Comparison of ENCODE assay signal across 15 cellular contexts in the genomic region with DNA sequence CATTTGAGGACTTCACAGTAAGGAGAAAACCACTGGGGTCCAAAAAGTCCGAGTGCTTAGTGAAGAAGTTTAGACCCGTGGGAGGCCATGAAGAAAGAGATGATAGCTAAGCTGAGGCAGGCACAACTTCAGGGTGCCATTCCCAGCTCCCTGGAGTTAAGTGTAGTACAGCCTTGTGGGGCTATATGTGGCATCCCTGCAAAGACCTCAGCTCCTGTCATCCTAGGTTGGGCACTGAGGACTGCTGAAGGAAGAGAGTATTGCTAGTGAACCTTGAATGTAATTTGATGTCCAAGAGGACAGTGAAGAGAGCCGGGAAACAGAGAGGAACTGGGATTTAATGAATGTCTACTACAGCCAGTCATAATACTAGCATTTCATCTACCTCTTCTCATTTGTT.
A peak's percentile ranks its signal among the peaks of the same experiment; 100 is the strongest.
DNase-seq lines count a peak whose midpoint lies in the region; ATAC-seq and TF ChIP-seq lines count a peak whose summit lies in the region.
"Had no signal": no experiment of that assay in that cellular context is flagged by ENCODE, and none has a peak within 500 bp of the region (broad histone marks: within the 10 kb centered on the region; RNA-seq: fewer than 3 reads in every experiment).

No MANE protein-coding gene starts in this region.

- CTCF ChIA-PET in MCF 10A (lab: Yijun Ruan, JAX): interaction anchor here (0.6 to 1.3 kb wide), 2 partner anchors 57 to 127 kb away, joined by 3 read pairs; no protein-coding TSS in a partner anchor

- no peaks in the 10 kb centered on the region for H3K9me3 Mint-ChIP-seq in MCF 10A (ENCODE audit: unreplicated experiment)

- no peak for ATAC-seq in left lung
- ATAC-seq: left lobe of liver had no signal

- H3K36me3 Mint-ChIP-seq in MCF 10A (ENCODE audit: insufficient read depth, unreplicated experiment): peaks cover 65% of the 10 kb centered on the region

- no peaks in the 10 kb centered on the region for H3K36me3 ChIP-seq in breast epithelium
- no peaks in the 10 kb centered on the region for H3K36me3 ChIP-seq in left lung
- no peaks in the 10 kb centered on the region for H3K36me3 ChIP-seq in thyroid gland

- H3K27ac ChIP-seq in breast epithelium (peak overlapping the region; percentile 84), VCaP (peak overlapping the region; percentile 99), left lung (peak overlapping the region; percentile 82 to 92), thyroid gland (peak overlapping the region in 2 of 3 donors; percentile 83 to 86)
- H3K27ac ChIP-seq: KMS-11, parathyroid adenoma had no signal

- no peak overlapping the region for H3K4me3 ChIP-seq in breast epithelium
- no peak overlapping the region for H3K4me3 ChIP-seq in left lung
- H3K4me3 ChIP-seq in thyroid gland (replicated peaks in 1 of 3): no peak overlapping the region

- no peaks in the 10 kb centered on the region for H3K27me3 Mint-ChIP-seq in MCF 10A (ENCODE audit: insufficient read depth, unreplicated experiment)

- peaks cover 24% of the 10 kb centered on the region for H3K4me1 Mint-ChIP-seq in MCF 10A (ENCODE audit: insufficient read depth, unreplicated experiment)

- H3K4me1 ChIP-seq in breast epithelium: no peaks in the 10 kb centered on the region
- peaks cover 26 to 90% of the 10 kb centered on the region in 2 donors for H3K4me1 ChIP-seq in left lung
- peaks cover 68 to 70% of the 10 kb centered on the region in 2 donors for H3K4me1 ChIP-seq in thyroid gland
- H3K4me1 ChIP-seq: parathyroid adenoma had no signal

- no peak overlapping the region for H3K4me3 Mint-ChIP-seq in MCF 10A (ENCODE audit: unreplicated experiment)

- no peaks in the 10 kb centered on the region for H3K9me3 ChIP-seq in breast epithelium
- H3K9me3 ChIP-seq in left lung: no peaks in the 10 kb centered on the region
- H3K9me3 ChIP-seq in thyroid gland: no peaks in the 10 kb centered on the region

- no peak for TF ChIP-seq POLR2A in breast epithelium (IDR thresholded peaks at IDR 0.05)
- TF ChIP-seq POLR2A in thyroid gland (IDR thresholded peaks at IDR 0.05): no peak

- TF ChIP-seq CTCF in breast epithelium (IDR thresholded peaks at IDR 0.05) (no peak), MCF 10A (IDR thresholded peaks at IDR 0.05; ENCODE audit: unreplicated experiment) (no peak), VCaP (conservative IDR thresholded peaks at IDR 0.05) (no peak), left lung (IDR thresholded peaks at IDR 0.05) (no peak), thyroid gland (IDR thresholded peaks at IDR 0.05) (no peak)

- WGBS in thyroid gland, 2 donors: 83 to 89% methylated on average over 3 of the region's 3 CpGs

- DNase-seq in breast epithelium (ENCODE audit: low spot score in 2 of 2) (no peak), MCF 10A (ENCODE audit: unreplicated experiment) (no peak), left lung (no peak), thyroid gland (no peak), NK-92 (lab: John Stamatoyannopoulos, UW; ENCODE audit: unreplicated experiment) (no peak), kidney glomerular epithelial cell (lab: John Stamatoyannopoulos, UW) (no peak), NCI-H2171 (lab: John Stamatoyannopoulos, UW) (no peak)
- DNase-seq: DND-41, head of caudate nucleus, NCI-H1694, NCI-H526 treated with DMSO at 0.1 percent for 48 hours had no signal

- intact Hi-C loops in breast epithelium (cut with DNase I; ENCODE audit: low total_unique reads): no loop called here
- intact Hi-C loops in MCF 10A (cut with micrococcal nuclease): no loop called here
- intact Hi-C loops in left lung (cut with DNase I): no loop called here
- intact Hi-C loops in thyroid gland (cut with DNase I): no loop called here

- no TSS peak for BruUV-seq in MCF 10A (replicated peaks; lab: Mats Ljungman, UMichigan)

- no peaks in the 10 kb centered on the region for H3K27me3 ChIP-seq in breast epithelium
- no peaks in the 10 kb centered on the region for H3K27me3 ChIP-seq in left lung
- no peaks in the 10 kb centered on the region for H3K27me3 ChIP-seq in thyroid gland

- POLR2A ChIA-PET in MCF 10A (lab: Yijun Ruan, JAX): interaction anchor here (0.8 kb wide), 1 partner anchor 65 kb away, joined by 3 read pairs; no protein-coding TSS in a partner anchor

- H3K27ac Mint-ChIP-seq in MCF 10A (ENCODE audit: low read depth, unreplicated experiment): no peak overlapping the region
